ENCODE assay signal across 8 cellular contexts in the genomic region with DNA sequence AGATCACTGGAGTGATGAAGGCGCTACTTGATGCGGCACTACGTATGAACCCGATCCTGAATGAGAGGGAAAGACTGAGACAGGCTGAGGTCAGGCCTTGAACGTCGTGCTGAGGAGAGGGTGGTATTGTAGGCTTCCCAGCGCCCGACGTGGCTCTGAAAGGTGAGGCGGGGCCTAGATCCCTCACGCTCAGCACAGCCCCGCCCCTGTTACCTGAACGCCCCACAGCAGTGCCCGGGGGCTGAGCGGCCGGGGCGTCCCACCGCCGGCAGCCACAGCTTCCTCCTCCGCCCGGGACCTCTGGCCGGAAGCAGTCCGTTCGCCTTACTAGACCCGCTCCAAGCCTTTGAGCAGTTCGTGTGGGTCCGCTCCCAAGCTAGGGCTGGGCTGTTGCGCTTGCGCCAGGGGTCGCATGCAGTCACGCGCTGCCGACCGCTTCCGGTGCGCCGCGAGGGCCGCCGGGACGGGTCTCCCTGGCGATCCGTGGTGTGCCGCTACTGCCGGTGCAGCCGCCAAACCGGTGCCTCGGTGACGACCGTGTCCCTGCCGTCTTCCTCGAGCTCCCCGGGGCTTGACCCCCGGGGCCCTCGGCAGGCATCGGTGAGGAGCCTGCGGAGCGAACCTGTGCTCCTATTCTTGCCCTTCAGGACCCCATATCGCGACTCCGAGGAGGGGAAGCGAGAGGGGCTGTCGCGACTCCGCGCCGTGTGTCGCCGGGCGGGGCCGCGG. TPM values are rescaled to one million over a fixed set of nuclear protein-coding genes. Genes with fewer than 3 reads are reported as not detected.
DNase-seq lines count a peak whose midpoint lies in the region; ATAC-seq, FAIRE-seq and TF ChIP-seq lines count a peak whose summit lies in the region.

A gene with protein sequence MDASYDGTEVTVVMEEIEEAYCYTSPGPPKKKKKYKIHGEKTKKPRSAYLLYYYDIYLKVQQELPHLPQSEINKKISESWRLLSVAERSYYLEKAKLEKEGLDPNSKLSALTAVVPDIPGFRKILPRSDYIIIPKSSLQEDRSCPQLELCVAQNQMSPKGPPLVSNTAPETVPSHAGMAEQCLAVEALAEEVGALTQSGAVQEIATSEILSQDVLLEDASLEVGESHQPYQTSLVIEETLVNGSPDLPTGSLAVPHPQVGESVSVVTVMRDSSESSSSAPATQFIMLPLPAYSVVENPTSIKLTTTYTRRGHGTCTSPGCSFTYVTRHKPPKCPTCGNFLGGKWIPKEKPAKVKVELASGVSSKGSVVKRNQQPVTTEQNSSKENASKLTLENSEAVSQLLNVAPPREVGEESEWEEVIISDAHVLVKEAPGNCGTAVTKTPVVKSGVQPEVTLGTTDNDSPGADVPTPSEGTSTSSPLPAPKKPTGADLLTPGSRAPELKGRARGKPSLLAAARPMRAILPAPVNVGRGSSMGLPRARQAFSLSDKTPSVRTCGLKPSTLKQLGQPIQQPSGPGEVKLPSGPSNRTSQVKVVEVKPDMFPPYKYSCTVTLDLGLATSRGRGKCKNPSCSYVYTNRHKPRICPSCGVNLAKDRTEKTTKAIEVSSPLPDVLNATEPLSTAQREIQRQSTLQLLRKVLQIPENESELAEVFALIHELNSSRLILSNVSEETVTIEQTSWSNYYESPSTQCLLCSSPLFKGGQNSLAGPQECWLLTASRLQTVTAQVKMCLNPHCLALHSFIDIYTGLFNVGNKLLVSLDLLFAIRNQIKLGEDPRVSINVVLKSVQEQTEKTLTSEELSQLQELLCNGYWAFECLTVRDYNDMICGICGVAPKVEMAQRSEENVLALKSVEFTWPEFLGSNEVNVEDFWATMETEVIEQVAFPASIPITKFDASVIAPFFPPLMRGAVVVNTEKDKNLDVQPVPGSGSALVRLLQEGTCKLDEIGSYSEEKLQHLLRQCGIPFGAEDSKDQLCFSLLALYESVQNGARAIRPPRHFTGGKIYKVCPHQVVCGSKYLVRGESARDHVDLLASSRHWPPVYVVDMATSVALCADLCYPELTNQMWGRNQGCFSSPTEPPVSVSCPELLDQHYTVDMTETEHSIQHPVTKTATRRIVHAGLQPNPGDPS (N-terminal part only) (plus strand): TSS at position 479 of the 729 bp plus-strand sequence. CDS start 4,114 bp downstream, outside the sequence.
TIGD6 (minus strand) TSS at position 394 of the 729 bp plus-strand sequence. CDS start 4,306 bp downstream, outside the sequence.

- peak; percentile 38 for TF ChIP-seq POLR2A in breast epithelium (IDR thresholded peaks at IDR 0.05)

- WGBS in small intestine, 3 donors: 0 to 1% (median 0%) methylated on average over 51 to 72 of the region's 72 CpGs

- ATAC-seq in GM18870 (IDR thresholded peaks at IDR 0.05; ENCODE audit: unreplicated experiment): peak; percentile 74
- peak; percentile 79 for ATAC-seq in HG03108 (IDR thresholded peaks at IDR 0.05; ENCODE audit: unreplicated experiment)

- DNase-seq in AG04449 (ENCODE audit: low read depth, low spot score): peak; percentile 57
- peak; percentile 89 for DNase-seq in NCI-H2171 treated with DMSO at 0.1 percent for 48 hours (lab: John Stamatoyannopoulos, UW)
- peak; percentile 89 for DNase-seq in breast epithelium (ENCODE audit: low spot score in 2 of 2)
- DNase-seq in iPS-NIHi11 (ENCODE audit: low spot score): peak; percentile 94
- peak; percentile 90 for DNase-seq in small intestine

- POLR2A ChIA-PET in AG04449 (lab: Yijun Ruan, JAX): interaction anchor here (0.6 to 1.6 kb wide), 14 partner anchors 10 to 471 kb away, joined by 3 to 5 read pairs (median 3); partner anchors contain the start of gene SLC26A2

- CTCF ChIA-PET in AG04449 (lab: Yijun Ruan, JAX): interaction anchor here (1.1 to 3.8 kb wide), 9 partner anchors 9 to 220 kb away, joined by 3 to 48 read pairs (median 6); no protein-coding TSS in a partner anchor

- H3K27ac ChIP-seq in VCaP (peak within 1 kb of the TSS; percentile 100), breast epithelium (peak within 1 kb of the TSS; percentile 94 to 97), small intestine (ENCODE audit: low read depth in 1 of 2, low read length in 1 of 2) (peak within 1 kb of the TSS; percentile 92 to 98)

- intact Hi-C loops in breast epithelium (cut with DNase I; ENCODE audit: low total_unique reads): no loop called here

- H3K9me3 ChIP-seq in breast epithelium: no peaks in the 10 kb centered on the region
- H3K9me3 ChIP-seq in small intestine (ENCODE audit: control insufficient read depth, low read depth): no peaks in the 10 kb centered on the region

- H3K4me1 ChIP-seq in breast epithelium (peaks cover 2 to 9% of the 10 kb centered on the region in 2 donors), small intestine (ENCODE audit: control insufficient read depth in 2 of 2, insufficient read depth in 1 of 2, low read depth in 1 of 2, low read length in 1 of 2) (peaks cover 3 to 11% of the 10 kb centered on the region in 2 donors)

- FAIRE-seq in small intestine (lab: Jason Lieb, UNC): no peak

- no peaks in the 10 kb centered on the region for H3K36me3 ChIP-seq in breast epithelium
- H3K36me3 ChIP-seq in small intestine (ENCODE audit: control insufficient read depth in 2 of 2, insufficient read depth in 2 of 2, low read length in 2 of 2): peaks cover 3 to 4% of the 10 kb centered on the region in 2 donors

- TF ChIP-seq CTCF in AG04449 (IDR thresholded peaks at IDR 0.05; ENCODE audit: insufficient read depth, low read length, missing control alignments) (peak; percentile 18), VCaP (conservative IDR thresholded peaks at IDR 0.05) (no peak), breast epithelium (IDR thresholded peaks at IDR 0.05) (peak in 1 of 3 donors; percentile 16)

- peak within 1 kb of the TSS; percentile 98 for H3K4me3 ChIP-seq in AG04449 (ENCODE audit: low read depth, low read length)
- peak within 1 kb of the TSS; percentile 86 to 90 (median 88) for H3K4me3 ChIP-seq in breast epithelium
- H3K4me3 ChIP-seq in small intestine (ENCODE audit: low read depth in 1 of 2, low read length in 2 of 2): peak within 1 kb of the TSS; percentile 94 to 100

- no peaks in the 10 kb centered on the region for H3K27me3 ChIP-seq in breast epithelium
- H3K27me3 ChIP-seq in small intestine (ENCODE audit: control insufficient read depth in 2 of 2, insufficient read depth in 2 of 2, low read length in 2 of 2): no peaks in the 10 kb centered on the region

RNA-seq across cellular contexts. Expression of the first gene that starts in this region (rescaled TPM):
- total RNA-seq in breast epithelium: 10 to 100 TPM; 35.2 to 80.9 (median 57.7) TPM
- polyA plus RNA-seq in small intestine: 10 to 100 TPM in 2 of 3 donors, 1 to 10 TPM in 1; 8.1 to 15.2 (median 11.6) TPM

RNA-seq across cellular contexts. Expression of gene TIGD6, which starts in this region (rescaled TPM):
- total RNA-seq in breast epithelium: 10 to 100 TPM in 1 of 3 donors, 1 to 10 TPM in 2; 5.6 to 11.0 (median 5.6) TPM
- 1 to 10 TPM; 1.6 to 3.4 (median 2.7) TPM for polyA plus RNA-seq in small intestine

Comparison
In these comparisons a context has a peak if more than half of its experiments do, and no peak if none do; other contexts are left out.
1. Peak in every context shown above with its lines: DNase-seq, ATAC-seq, H3K4me3 ChIP-seq and H3K27ac ChIP-seq.